Comparison of ENCODE assay signal across 26 cellular contexts in the genomic region with DNA sequence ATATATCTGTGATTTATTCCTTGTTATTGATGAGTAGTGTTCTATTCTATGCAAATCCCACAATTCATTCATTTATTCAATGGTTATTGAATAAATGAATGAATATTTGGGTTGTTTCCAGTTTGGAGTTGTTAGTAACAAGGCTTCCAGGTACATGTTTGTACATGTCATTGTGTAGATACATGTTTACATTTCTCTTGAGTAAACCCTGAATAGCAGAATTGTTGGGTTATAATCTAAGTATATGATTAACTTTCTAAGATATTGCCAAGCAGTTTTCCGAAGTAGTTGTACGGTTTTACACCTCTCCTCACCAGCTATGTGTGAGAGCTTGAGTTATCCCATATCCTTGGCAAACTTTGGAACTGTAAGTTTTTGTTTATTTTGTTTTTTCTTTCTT. TPM values are rescaled to one million over a fixed set of nuclear protein-coding genes. Genes with fewer than 3 reads are reported as not detected.
"Had no signal": no experiment of that assay in that cellular context is flagged by ENCODE, and none has a peak within 500 bp of the region (broad histone marks: within the 10 kb centered on the region; RNA-seq: fewer than 3 reads in every experiment).

No MANE protein-coding gene starts in this region.

- H3K36me3 ChIP-seq: esophagus muscularis mucosa, heart right ventricle, lower lobe of right lung, neutrophil, right lobe of liver, thoracic aorta, tibial nerve, upper lobe of left lung, uterus had no signal

- H2AFZ ChIP-seq: parathyroid adenoma had no signal

- H3K27me3 ChIP-seq: esophagus muscularis mucosa, heart right ventricle, neutrophil, right lobe of liver, tibial nerve, upper lobe of left lung, uterus had no signal

- H3K9ac ChIP-seq: parathyroid adenoma had no signal

- H3K4me3 ChIP-seq: dorsolateral prefrontal cortex, esophagus muscularis mucosa, heart right ventricle, lower lobe of right lung, right lobe of liver, thoracic aorta, tibial nerve, upper lobe of left lung, uterus had no signal

- H3K27ac ChIP-seq: dorsolateral prefrontal cortex, esophagus muscularis mucosa, heart right ventricle, lower lobe of right lung, neutrophil, parathyroid adenoma, right lobe of liver, thoracic aorta, tibial nerve, upper lobe of left lung, uterus had no signal

- H3K9me3 ChIP-seq: esophagus muscularis mucosa, heart right ventricle, lower lobe of right lung, neutrophil, right lobe of liver, thoracic aorta, tibial nerve, upper lobe of left lung, uterus had no signal

- H3K4me1 ChIP-seq: esophagus muscularis mucosa, lower lobe of right lung, parathyroid adenoma, right lobe of liver, tibial nerve, upper lobe of left lung, uterus had no signal

- DNase-seq: dorsolateral prefrontal cortex; effector CD4-positive, alpha-beta T cell; foreskin melanocyte; glutamatergic neuron; heart right ventricle; hippocampal formation; islet precursor cell; kidney glomerular epithelial cell; left ventricle myocardium superior; lower lobe of right lung; midbrain; naive thymus-derived CD8-positive, alpha-beta T cell; right lobe of liver; small intestine; stimulated activated CD4-positive, alpha-beta T cell treated with anti-CD3 and anti-CD28 coated beads, Interleukin-15, amount 100 ng/mL, for 24 hours; stimulated activated CD4-positive, alpha-beta T cell treated with anti-CD3 and anti-CD28 coated beads, Interleukin-2, amount 100 ng/mL, for 48 hours; stimulated activated naive B cell treated with anti-CD40 and anti-IgM and Interleukin-4, amounts not matched to agents 10 μg/mL and 1 μg/mL and 100 μg/mL, for 72 hours; upper lobe of left lung; uterus had no signal

RNA-seq across cellular contexts. Expression of a gene that starts 18.5 kb away (rescaled TPM):
- polyA plus RNA-seq: fibroblast of lung; heart right ventricle; naive thymus-derived CD8-positive, alpha-beta T cell; neural cell; small intestine had no signal

RNA-seq across cellular contexts. Expression of a gene that starts 33.8 kb away (rescaled TPM):
- polyA plus RNA-seq: fibroblast of lung; heart right ventricle; naive thymus-derived CD8-positive, alpha-beta T cell; neural cell; small intestine had no signal

RNA-seq across cellular contexts. Expression of a gene that starts 39.3 kb away (rescaled TPM):
- polyA plus RNA-seq: fibroblast of lung; heart right ventricle; naive thymus-derived CD8-positive, alpha-beta T cell; neural cell; small intestine had no signal
